Comparison of ENCODE assay signal across 8 cellular contexts in the genomic region with DNA sequence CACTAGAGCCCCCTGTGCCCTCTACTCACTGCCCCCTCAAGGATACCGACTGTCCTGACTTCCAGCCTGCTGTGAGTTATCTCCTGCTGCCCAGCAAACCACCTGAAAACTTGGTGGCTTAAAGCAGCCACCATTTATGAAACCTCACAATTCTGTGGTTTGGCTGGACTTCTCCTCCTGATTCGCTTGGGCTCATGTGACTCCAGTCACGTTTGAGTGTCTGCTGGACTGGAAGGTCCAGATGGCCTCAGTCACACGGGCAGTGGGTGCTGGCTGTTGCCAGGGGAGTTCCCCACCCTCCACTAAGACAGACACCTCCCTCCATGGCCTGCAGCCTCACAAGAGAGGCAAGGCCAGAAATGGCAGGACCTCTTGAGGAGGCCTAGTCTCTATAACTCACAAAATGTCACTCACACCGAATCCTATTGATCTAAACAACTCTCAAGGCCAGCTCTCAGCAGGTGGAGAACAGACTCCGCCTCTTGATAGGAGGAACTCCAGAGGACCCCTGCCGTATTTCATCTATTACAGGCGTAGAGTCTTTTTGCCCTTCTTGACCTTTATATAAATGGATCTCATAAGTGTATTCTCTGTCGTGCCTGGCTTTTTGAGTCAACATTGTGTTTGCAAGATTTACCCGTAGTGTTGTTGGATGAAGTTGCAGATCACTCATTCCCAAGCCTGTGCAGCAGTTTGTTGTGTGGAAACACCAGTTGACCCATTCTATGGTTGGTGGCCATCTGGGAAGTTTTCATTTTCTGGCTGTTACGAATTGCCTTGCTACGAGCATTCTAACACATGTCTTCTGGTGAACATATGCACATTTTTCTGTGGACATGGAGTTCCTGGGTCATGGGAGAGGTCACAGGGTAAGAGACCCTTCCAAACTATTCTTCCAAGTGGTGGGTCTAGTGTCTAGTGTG. TPM values are rescaled to one million over a fixed set of nuclear protein-coding genes. Genes with fewer than 3 reads are reported as not detected.
A peak's percentile ranks its signal among the peaks of the same experiment; 100 is the strongest.
DNase-seq lines count a peak whose midpoint lies in the region; ATAC-seq lines count a peak whose summit lies in the region.

No MANE protein-coding gene starts in this region.

- intact Hi-C loops in dendritic cell treated with granulocyte-macrophage colony-stimulating factor and Interleukin-4, amounts not matched to agents 40 ng/mL and 50 ng/mL, for 4 days (cut with micrococcal nuclease), result no loop called here
- intact Hi-C loops in sciatic nerve (cut with DNase I), result no loop called here

- DNase-seq in NCI-H2227 (lab: John Stamatoyannopoulos, UW; ENCODE audit: unreplicated experiment) (peak; percentile 6), NCI-H2227 treated with DMSO at 0.1 percent for 48 hours (lab: John Stamatoyannopoulos, UW) (no peak), sciatic nerve (ENCODE audit: low spot score) (no peak), globus pallidus (ENCODE audit: low spot score) (no peak), NK-92 (lab: John Stamatoyannopoulos, UW; ENCODE audit: unreplicated experiment) (no peak)
- DNase-seq in activated CD4-positive, alpha-beta T cell treated with anti-CD3 and anti-CD28 coated beads for 48 hours, result no peak

- H3K27ac Mint-ChIP-seq in dendritic cell treated with granulocyte-macrophage colony-stimulating factor and Interleukin-4, amounts not matched to agents 40 ng/mL and 50 ng/mL, for 4 days, result peak overlapping the region; percentile 70

- no peaks in the 10 kb centered on the region for H3K9me3 Mint-ChIP-seq in dendritic cell treated with granulocyte-macrophage colony-stimulating factor and Interleukin-4, amounts not matched to agents 40 ng/mL and 50 ng/mL, for 4 days

- ATAC-seq in HG03025 (IDR thresholded peaks at IDR 0.05; ENCODE audit: low FRiP score, unreplicated experiment) (peak; percentile 51), sciatic nerve (peak; percentile 56)

- H3K36me3 Mint-ChIP-seq in dendritic cell treated with granulocyte-macrophage colony-stimulating factor and Interleukin-4, amounts not matched to agents 40 ng/mL and 50 ng/mL, for 4 days (ENCODE audit: low read depth), result peaks cover 70% of the 10 kb centered on the region

- H3K4me3 Mint-ChIP-seq in dendritic cell treated with granulocyte-macrophage colony-stimulating factor and Interleukin-4, amounts not matched to agents 40 ng/mL and 50 ng/mL, for 4 days, result no peak overlapping the region

- H3K4me1 Mint-ChIP-seq in dendritic cell treated with granulocyte-macrophage colony-stimulating factor and Interleukin-4, amounts not matched to agents 40 ng/mL and 50 ng/mL, for 4 days (ENCODE audit: low read depth), result peaks cover 69% of the 10 kb centered on the region

- no peaks in the 10 kb centered on the region for H3K27me3 Mint-ChIP-seq in dendritic cell treated with granulocyte-macrophage colony-stimulating factor and Interleukin-4, amounts not matched to agents 40 ng/mL and 50 ng/mL, for 4 days

RNA-seq across cellular contexts. Expression of a gene that starts 48.3 kb away (rescaled TPM):
- total RNA-seq in sciatic nerve, result 96.7 TPM
